In genomic region chr6:41439524-41440418, GRCh38 we compare ENCODE assay signal across 13 cellular contexts.
A peak's percentile ranks its signal among the peaks of the same experiment; 100 is the strongest.
DNase-seq lines count a peak whose midpoint lies in the region; ATAC-seq, FAIRE-seq and TF ChIP-seq lines count a peak whose summit lies in the region.
"Had no signal": no experiment of that assay in that cellular context is flagged by ENCODE, and none has a peak within 500 bp of the region (broad histone marks: within the 10 kb centered on the region; RNA-seq: fewer than 3 reads in every experiment).

No MANE protein-coding gene starts in this region.

- no peaks in the 10 kb centered on the region for H3K36me3 Mint-ChIP-seq in activated CD8-positive, alpha-beta T cell treated with anti-CD3 and anti-CD28 coated beads for 36 hours (ENCODE audit: low read depth)
- H3K36me3 Mint-ChIP-seq: brain had no signal

- H3K9me3 Mint-ChIP-seq in activated CD8-positive, alpha-beta T cell treated with anti-CD3 and anti-CD28 coated beads for 36 hours, result no peaks in the 10 kb centered on the region

- no peak for TF ChIP-seq CTCF in activated CD8-positive, alpha-beta T cell treated with anti-CD3 and anti-CD28 coated beads for 36 hours (IDR thresholded peaks at IDR 0.05)
- TF ChIP-seq CTCF in vagina (IDR thresholded peaks at IDR 0.05) (no peak), stomach (IDR thresholded peaks at IDR 0.05) (no peak)

- H3K9me3 ChIP-seq in vagina (no peaks in the 10 kb centered on the region), MG63 (no peaks in the 10 kb centered on the region), stomach (no peaks in the 10 kb centered on the region)
- H3K9me3 ChIP-seq: gastrocnemius medialis had no signal

- 74 to 84% (median 77%) methylated on average over 8 of the region's 8 CpGs for WGBS in stomach, 5 donors

- FAIRE-seq in GM18507 (lab: Jason Lieb, UNC), result peak; percentile 59
- FAIRE-seq: TTC549 had no signal

- intact Hi-C loops in activated CD8-positive, alpha-beta T cell treated with anti-CD3 and anti-CD28 coated beads for 36 hours (cut with micrococcal nuclease), result no loop called here
- intact Hi-C loops in vagina (cut with DNase I) (no loop called here), stomach (cut with DNase I; ENCODE audit: low total_unique reads) (no loop called here)

- DNase-seq in AML-193 (lab: John Stamatoyannopoulos, UW), result peak; percentile 65 to 80
- peak; percentile 39 for DNase-seq in GM18507 (ENCODE audit: extremely low spot score, insufficient read length, low read depth)
- peak; percentile 90 for DNase-seq in Jurkat, Clone E6-1 (ENCODE audit: low read depth, low spot score)
- peak; percentile 54 for DNase-seq in activated CD8-positive, alpha-beta T cell treated with anti-CD3 and anti-CD28 coated beads for 36 hours
- DNase-seq in vagina (ENCODE audit: extremely low spot score in 2 of 2), result no peak
- no peak for DNase-seq in MG63
- DNase-seq in stomach, result no peak
- DNase-seq in SK-N-DZ (ENCODE audit: low spot score), result no peak
- DNase-seq: gastrocnemius medialis; stimulated activated CD4-positive, alpha-beta T cell treated with anti-CD3 and anti-CD28 coated beads, Interleukin-2, amount 100 ng/mL, for 24 hours had no signal

- peak; percentile 87 for ATAC-seq in activated CD8-positive, alpha-beta T cell treated with anti-CD3 and anti-CD28 coated beads for 36 hours
- ATAC-seq: gastrocnemius medialis had no signal

- no peak for TF ChIP-seq POLR2A in vagina (IDR thresholded peaks at IDR 0.05)
- no peak for TF ChIP-seq POLR2A in stomach (IDR thresholded peaks at IDR 0.05)

- peaks cover 16% of the 10 kb centered on the region for H3K4me1 ChIP-seq in vagina
- H3K4me1 ChIP-seq in stomach, result peaks cover 19 to 33% (median 27%) of the 10 kb centered on the region in 4 donors

- no peaks in the 10 kb centered on the region for H3K27me3 ChIP-seq in vagina
- H3K27me3 ChIP-seq in MG63, result no peaks in the 10 kb centered on the region
- peaks cover 0 to 18% (median 11%) of the 10 kb centered on the region in 3 donors for H3K27me3 ChIP-seq in stomach
- H3K27me3 ChIP-seq: gastrocnemius medialis had no signal

- H3K36me3 ChIP-seq in vagina, result no peaks in the 10 kb centered on the region
- H3K36me3 ChIP-seq in MG63, result no peaks in the 10 kb centered on the region
- no peaks in the 10 kb centered on the region for H3K36me3 ChIP-seq in stomach
- H3K36me3 ChIP-seq: gastrocnemius medialis had no signal

- no peak for TF ChIP-seq EP300 in stomach (IDR thresholded peaks at IDR 0.05)

- no peak overlapping the region for H3K4me3 ChIP-seq in Jurkat, Clone E6-1 (ENCODE audit: low read length)
- H3K4me3 ChIP-seq in vagina, result no peak overlapping the region
- no peak overlapping the region for H3K4me3 ChIP-seq in MG63
- H3K4me3 ChIP-seq in stomach, result no peak overlapping the region
- H3K4me3 ChIP-seq: gastrocnemius medialis had no signal

- peaks cover 36% of the 10 kb centered on the region for H3K4me1 Mint-ChIP-seq in activated CD8-positive, alpha-beta T cell treated with anti-CD3 and anti-CD28 coated beads for 36 hours (ENCODE audit: low read depth)

- H3K27ac ChIP-seq in vagina (no peak overlapping the region), stomach (no peak overlapping the region)
- H3K27ac ChIP-seq: C4-2B, gastrocnemius medialis had no signal

- peaks cover 6% of the 10 kb centered on the region for H3K27me3 Mint-ChIP-seq in activated CD8-positive, alpha-beta T cell treated with anti-CD3 and anti-CD28 coated beads for 36 hours

- POLR2A ChIA-PET in activated CD8-positive, alpha-beta T cell treated with anti-CD3 and anti-CD28 coated beads for 36 hours (lab: Charles Lee), result interaction anchor here (2.2 kb wide), 1 partner anchor 11 kb away, joined by 7 read pairs; no protein-coding TSS in a partner anchor

- peak overlapping the region; percentile 82 for H3K27ac Mint-ChIP-seq in activated CD8-positive, alpha-beta T cell treated with anti-CD3 and anti-CD28 coated beads for 36 hours

- CTCF ChIA-PET in activated CD8-positive, alpha-beta T cell treated with anti-CD3 and anti-CD28 coated beads for 36 hours (lab: Charles Lee), result interaction anchor here (1.6 to 3.4 kb wide), 2 partner anchors 15 to 71 kb away, joined by 3 to 28 read pairs; no protein-coding TSS in a partner anchor

- no peak overlapping the region for H3K4me3 Mint-ChIP-seq in activated CD8-positive, alpha-beta T cell treated with anti-CD3 and anti-CD28 coated beads for 36 hours
- H3K4me3 Mint-ChIP-seq: brain had no signal

Comparison
In these comparisons a context has a peak if more than half of its experiments do, and no peak if none do; other contexts are left out.
1. DNase-seq: peak in AML-193 (2 of 2), GM18507 (single experiment), Jurkat, Clone E6-1 (single experiment) and activated CD8-positive, alpha-beta T cell treated with anti-CD3 and anti-CD28 coated beads for 36 hours (single experiment); none in vagina (0 of 2), MG63 (single experiment), stomach (single experiment) and SK-N-DZ (single experiment).